In the genomic region with DNA sequence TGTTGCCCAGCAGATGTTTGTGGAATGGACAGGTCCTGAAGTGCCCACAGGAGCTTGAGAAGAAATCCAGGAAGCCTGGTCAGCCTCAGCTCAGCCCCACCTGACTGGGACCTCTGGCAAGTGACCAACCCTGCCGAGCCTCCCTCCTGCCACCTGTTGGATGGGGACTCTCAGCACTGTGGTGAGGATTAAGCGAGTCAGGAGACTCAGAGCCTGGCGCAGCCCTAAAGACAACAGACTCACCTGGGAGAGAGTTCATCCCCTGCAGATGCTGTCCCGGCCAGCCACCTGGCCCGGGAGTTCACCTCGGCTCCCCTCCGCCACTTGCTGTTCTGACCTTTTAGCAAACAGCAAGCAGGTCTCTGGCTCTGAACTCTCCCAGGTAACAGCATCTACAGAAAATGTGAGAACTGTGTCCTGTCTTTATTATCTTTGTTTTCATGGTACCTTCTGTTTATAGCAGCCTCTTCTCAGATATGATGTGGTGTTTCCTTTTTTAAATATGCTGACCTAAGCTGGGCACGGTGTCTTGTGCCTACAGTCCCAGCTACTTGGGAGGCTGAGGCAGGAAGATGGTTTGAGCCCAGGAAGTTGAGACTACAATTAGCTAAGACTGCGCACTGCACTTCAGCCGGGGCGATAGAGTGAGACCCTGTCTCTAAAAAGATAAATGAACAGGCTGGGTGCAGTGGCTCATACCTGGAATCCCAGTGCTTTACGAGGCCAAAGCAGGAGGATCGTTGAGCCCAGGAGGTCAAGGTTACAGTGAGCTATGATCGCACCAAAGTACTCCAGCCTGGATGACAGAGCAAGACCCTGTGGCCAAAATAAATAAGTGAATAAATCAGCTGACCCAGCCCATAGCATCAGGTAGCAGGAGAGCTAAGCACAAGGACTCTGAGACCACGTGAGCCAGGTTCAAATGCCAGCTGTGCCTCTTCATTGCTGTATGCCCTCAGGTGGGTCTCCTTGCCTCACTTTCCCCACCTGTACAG, we compare ENCODE assay signal across 11 cellular contexts. TPM values are rescaled to one million over a fixed set of nuclear protein-coding genes. Genes with fewer than 3 reads are reported as not detected.
DNase-seq lines count a peak whose midpoint lies in the region; ATAC-seq and TF ChIP-seq lines count a peak whose summit lies in the region.
"Had no signal": no experiment of that assay in that cellular context is flagged by ENCODE, and none has a peak within 500 bp of the region (broad histone marks: within the 10 kb centered on the region; RNA-seq: fewer than 3 reads in every experiment).

No MANE protein-coding gene starts in this region.

- no peaks in the 10 kb centered on the region for H3K27me3 Mint-ChIP-seq in CD8-positive, alpha-beta T cell (ENCODE audit: low read depth)

- ATAC-seq in CD8-positive, alpha-beta T cell, result no peak
- ATAC-seq: activated CD4-positive, CD25-positive, alpha-beta regulatory T cell treated with anti-CD3 and anti-CD28 coated beads, Interleukin-2, amount 50 U/mL, for 24 hours; activated naive CD8-positive, alpha-beta T cell treated with anti-CD3 and anti-CD28 coated beads, Interleukin-2, amount 50 U/mL, for 24 hours had no signal

- no peak overlapping the region for H3K4me3 ChIP-seq in brain microvascular endothelial cell (ENCODE audit: low read depth, low read length)
- no peak overlapping the region for H3K4me3 ChIP-seq in mucosa of rectum (ENCODE audit: low read length in 2 of 2)
- H3K4me3 ChIP-seq in CD8-positive, alpha-beta T cell (ENCODE audit: low read depth, low read length), result no peak overlapping the region

- no peaks in the 10 kb centered on the region for H3K36me3 ChIP-seq in brain microvascular endothelial cell (replicated peaks)
- no peaks in the 10 kb centered on the region for H3K36me3 ChIP-seq in mucosa of rectum (ENCODE audit: control insufficient read depth in 2 of 2, insufficient read depth in 2 of 2, low read length in 2 of 2)
- no peaks in the 10 kb centered on the region for H3K36me3 ChIP-seq in CD8-positive, alpha-beta T cell (ENCODE audit: insufficient read depth, low read length)

- peaks cover 12 to 30% of the 10 kb centered on the region in 2 donors for H3K4me1 ChIP-seq in mucosa of rectum (ENCODE audit: control insufficient read depth in 2 of 2, insufficient read depth in 2 of 2, low read length in 2 of 2)
- no peaks in the 10 kb centered on the region for H3K4me1 ChIP-seq in CD8-positive, alpha-beta T cell (ENCODE audit: insufficient read depth, low read length)

- in situ Hi-C loops in Caki2 (cut with HindIII; ENCODE audit: low pct_unique_long_range_greater_than_20kb, low sequenced_read_pairs), result no loop called here
- in situ Hi-C loops in brain microvascular endothelial cell (cut with HindIII; ENCODE audit: low pct_ligation_motif_present, low sequenced_read_pairs), result no loop called here

- no peaks in the 10 kb centered on the region for H3K4me1 Mint-ChIP-seq in CD8-positive, alpha-beta T cell (ENCODE audit: low read depth)

- H3K27me3 ChIP-seq in brain microvascular endothelial cell (replicated peaks), result peaks cover 19% of the 10 kb centered on the region
- peaks cover 0 to 3% of the 10 kb centered on the region in 2 donors for H3K27me3 ChIP-seq in mucosa of rectum (ENCODE audit: control insufficient read depth in 2 of 2, insufficient read depth in 2 of 2, low read length in 2 of 2)
- no peaks in the 10 kb centered on the region for H3K27me3 ChIP-seq in CD8-positive, alpha-beta T cell (ENCODE audit: insufficient read depth, low read length)

- peak; percentile 54 for DNase-seq in Caki2 (ENCODE audit: low read depth)
- DNase-seq in M059J (ENCODE audit: low read depth), result peak; percentile 36
- DNase-seq in brain microvascular endothelial cell, result no peak
- DNase-seq in NCI-H2081 treated with DMSO at 0.1 percent for 48 hours (lab: John Stamatoyannopoulos, UW), result no peak
- no peak for DNase-seq in CD8-positive, alpha-beta T cell
- DNase-seq in COR-L47 (lab: John Stamatoyannopoulos, UW), result no peak
- no peak for DNase-seq in T-helper 1 cell
- DNase-seq: activated naive CD8-positive, alpha-beta T cell treated with anti-CD3 and anti-CD28 coated beads, Interleukin-2, amount 50 U/mL, for 24 hours; naive B cell had no signal

- H3K4me3 Mint-ChIP-seq in CD8-positive, alpha-beta T cell, result no peak overlapping the region
- H3K4me3 Mint-ChIP-seq: activated naive CD8-positive, alpha-beta T cell treated with anti-CD3 and anti-CD28 coated beads, Interleukin-2, amount 50 U/mL, for 24 hours; naive B cell had no signal

- H3K36me3 Mint-ChIP-seq in CD8-positive, alpha-beta T cell, result no peaks in the 10 kb centered on the region
- H3K36me3 Mint-ChIP-seq: naive B cell had no signal

- POLR2A ChIA-PET in CD8-positive, alpha-beta T cell (lab: Charles Lee), result no interaction called here

- TF ChIP-seq CTCF in brain microvascular endothelial cell (IDR thresholded peaks at IDR 0.05; ENCODE audit: low read depth, low read length, missing control alignments), result peak; percentile 2
- no peak for TF ChIP-seq CTCF in CD8-positive, alpha-beta T cell (IDR thresholded peaks at IDR 0.05)

- CTCF ChIA-PET in CD8-positive, alpha-beta T cell (lab: Charles Lee), result interaction anchor here (1.4 kb wide), 1 partner anchor 91 kb away, joined by 3 read pairs; no protein-coding TSS in a partner anchor

- no peaks in the 10 kb centered on the region for H3K9me3 ChIP-seq in mucosa of rectum (ENCODE audit: control insufficient read depth in 2 of 2, low read length in 2 of 2)
- H3K9me3 ChIP-seq in CD8-positive, alpha-beta T cell (ENCODE audit: low read length), result no peaks in the 10 kb centered on the region

- H3K27ac Mint-ChIP-seq in CD8-positive, alpha-beta T cell, result no peak overlapping the region
- H3K27ac Mint-ChIP-seq: activated naive CD8-positive, alpha-beta T cell treated with anti-CD3 and anti-CD28 coated beads, Interleukin-2, amount 50 U/mL, for 24 hours had no signal

- H3K27ac ChIP-seq in brain microvascular endothelial cell (no peak overlapping the region), mucosa of rectum (ENCODE audit: low read depth in 2 of 2, low read length in 2 of 2) (peak overlapping the region in 1 of 2 donors; percentile 39)
- no peak overlapping the region for H3K27ac ChIP-seq in CD8-positive, alpha-beta T cell (ENCODE audit: low read depth, low read length)

- intact Hi-C loops in CD8-positive, alpha-beta T cell (cut with DNase I, micrococcal nuclease), result no loop called here

- no peaks in the 10 kb centered on the region for H3K9me3 Mint-ChIP-seq in CD8-positive, alpha-beta T cell
- H3K9me3 Mint-ChIP-seq: activated naive CD8-positive, alpha-beta T cell treated with anti-CD3 and anti-CD28 coated beads, Interleukin-2, amount 50 U/mL, for 24 hours; naive B cell had no signal

- H3K9ac ChIP-seq in mucosa of rectum (ENCODE audit: low read depth in 1 of 2, low read length in 2 of 2), result peak overlapping the region; percentile 24 to 35

RNA-seq across cellular contexts. Expression of gene SLC6A6, which starts 32.4 kb away (rescaled TPM):
- 62.5 and 65.5 TPM in 2 replicates for total RNA-seq in Caki2 (2014; rRNA removed; shearing (Covaris generic); ENCODE audit: low replicate concordance)
- 24.6 and 43.3 TPM in 2 replicates for total RNA-seq in M059J (2014; rRNA removed; shearing (Covaris generic))
- 10 to 100 TPM; 25.8 to 30.9 TPM for total RNA-seq in CD8-positive, alpha-beta T cell

Comparison
In these comparisons a context has a peak if more than half of its experiments do, and no peak if none do; other contexts are left out.
1. DNase-seq: peak in Caki2 (single experiment) and M059J (single experiment); none in brain microvascular endothelial cell (single experiment), NCI-H2081 treated with DMSO at 0.1 percent for 48 hours (single experiment), CD8-positive, alpha-beta T cell (0 of 7), COR-L47 (single experiment) and T-helper 1 cell (0 of 5).